Comparison of ENCODE assay signal across 1 cellular context in genomic region chr2:173235947-173236803, GRCh38.
TF ChIP-seq lines count a peak whose summit lies in the region.

No MANE protein-coding gene starts in this region.

TF ChIP-seq in GM23338, 12 proteins besides CTCF, POLR2A, EP300 and RAD21:
- TF ChIP-seq ZNF462 (CRISPR knock-in tag; IDR thresholded peaks at IDR 0.05), result 0 out of 2 replicates have a peak, but pooled peaks have one; percentile 2
- TF ChIP-seq CREB1 (CRISPR knock-in tag; IDR thresholded peaks at IDR 0.05; ENCODE audit: low read depth), result no peak
